Comparison of ENCODE assay signal across 1 cellular context in the genomic region with DNA sequence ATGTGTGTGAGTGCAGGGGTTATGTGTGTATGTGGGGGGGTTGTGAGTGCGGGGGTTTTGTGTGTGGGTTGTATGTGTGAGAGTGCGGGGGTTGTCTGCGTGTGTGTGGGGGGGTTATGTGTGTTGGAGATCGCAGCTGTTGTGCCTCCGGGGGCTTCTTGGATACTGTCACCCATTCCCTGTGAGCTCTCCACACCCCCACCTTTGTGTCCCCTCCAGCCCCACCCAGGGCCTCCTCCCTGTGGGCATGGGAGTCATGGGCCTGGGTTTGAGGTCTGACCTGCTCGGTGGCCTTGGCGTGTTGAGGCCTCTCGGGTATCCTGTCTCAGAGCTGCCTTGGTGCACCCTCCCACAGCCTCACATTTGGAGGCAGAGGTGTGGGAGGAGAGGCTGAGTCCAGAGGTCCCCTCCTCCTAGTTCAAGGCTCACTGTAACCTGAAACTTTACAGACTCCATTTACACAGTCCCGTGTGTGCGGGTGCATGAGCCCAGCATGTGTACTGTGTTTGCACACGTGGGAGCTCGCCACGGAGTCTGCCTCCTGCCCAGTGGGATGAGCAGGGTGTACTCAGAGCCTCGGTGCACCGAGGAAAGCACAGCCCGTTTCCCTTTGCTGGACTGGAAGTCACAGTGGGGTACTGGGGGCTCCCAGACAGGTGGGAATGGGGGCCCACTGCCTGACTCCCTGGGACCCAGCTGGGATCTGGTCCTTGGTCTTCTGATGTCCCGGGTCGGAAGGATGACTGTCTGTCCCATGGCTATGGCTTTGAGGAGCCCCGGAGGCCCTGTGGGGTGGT.
TF ChIP-seq lines count a peak whose summit lies in the region.

No MANE protein-coding gene starts in this region.

TF ChIP-seq in K562, 482 proteins besides CTCF, POLR2A, EP300 and RAD21:
- TF ChIP-seq, protein P1, sequence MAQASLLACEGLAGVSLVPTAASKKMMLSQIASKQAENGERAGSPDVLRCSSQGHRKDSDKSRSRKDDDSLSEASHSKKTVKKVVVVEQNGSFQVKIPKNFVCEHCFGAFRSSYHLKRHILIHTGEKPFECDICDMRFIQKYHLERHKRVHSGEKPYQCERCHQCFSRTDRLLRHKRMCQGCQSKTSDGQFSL (CRISPR knock-in tag; IDR thresholded peaks at IDR 0.05) = 0 out of 2 replicates have a peak, but pooled peaks have one; percentile 70
- TF ChIP-seq, protein P1 (tag; IDR thresholded peaks at IDR 0.05) = peak in 1 of 2 experiments; percentile 21; a peak in 1 of 4 replicates
- TF ChIP-seq, protein P2, sequence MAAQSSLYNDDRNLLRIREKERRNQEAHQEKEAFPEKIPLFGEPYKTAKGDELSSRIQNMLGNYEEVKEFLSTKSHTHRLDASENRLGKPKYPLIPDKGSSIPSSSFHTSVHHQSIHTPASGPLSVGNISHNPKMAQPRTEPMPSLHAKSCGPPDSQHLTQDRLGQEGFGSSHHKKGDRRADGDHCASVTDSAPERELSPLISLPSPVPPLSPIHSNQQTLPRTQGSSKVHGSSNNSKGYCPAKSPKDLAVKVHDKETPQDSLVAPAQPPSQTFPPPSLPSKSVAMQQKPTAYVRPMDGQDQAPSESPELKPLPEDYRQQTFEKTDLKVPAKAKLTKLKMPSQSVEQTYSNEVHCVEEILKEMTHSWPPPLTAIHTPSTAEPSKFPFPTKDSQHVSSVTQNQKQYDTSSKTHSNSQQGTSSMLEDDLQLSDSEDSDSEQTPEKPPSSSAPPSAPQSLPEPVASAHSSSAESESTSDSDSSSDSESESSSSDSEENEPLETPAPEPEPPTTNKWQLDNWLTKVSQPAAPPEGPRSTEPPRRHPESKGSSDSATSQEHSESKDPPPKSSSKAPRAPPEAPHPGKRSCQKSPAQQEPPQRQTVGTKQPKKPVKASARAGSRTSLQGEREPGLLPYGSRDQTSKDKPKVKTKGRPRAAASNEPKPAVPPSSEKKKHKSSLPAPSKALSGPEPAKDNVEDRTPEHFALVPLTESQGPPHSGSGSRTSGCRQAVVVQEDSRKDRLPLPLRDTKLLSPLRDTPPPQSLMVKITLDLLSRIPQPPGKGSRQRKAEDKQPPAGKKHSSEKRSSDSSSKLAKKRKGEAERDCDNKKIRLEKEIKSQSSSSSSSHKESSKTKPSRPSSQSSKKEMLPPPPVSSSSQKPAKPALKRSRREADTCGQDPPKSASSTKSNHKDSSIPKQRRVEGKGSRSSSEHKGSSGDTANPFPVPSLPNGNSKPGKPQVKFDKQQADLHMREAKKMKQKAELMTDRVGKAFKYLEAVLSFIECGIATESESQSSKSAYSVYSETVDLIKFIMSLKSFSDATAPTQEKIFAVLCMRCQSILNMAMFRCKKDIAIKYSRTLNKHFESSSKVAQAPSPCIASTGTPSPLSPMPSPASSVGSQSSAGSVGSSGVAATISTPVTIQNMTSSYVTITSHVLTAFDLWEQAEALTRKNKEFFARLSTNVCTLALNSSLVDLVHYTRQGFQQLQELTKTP (IDR thresholded peaks at IDR 0.05; ENCODE audit: low read depth in 1 of 2, partially characterized antibody in 2 of 2) = no peak
- TF ChIP-seq KDM1A (IDR thresholded peaks at IDR 0.05) (peak in 1 of 2 experiments; percentile 38; a peak in 1 of 4 replicates), BHLHE40 (IDR thresholded peaks at IDR 0.05; ENCODE audit: low read length) (peak; percentile 21; the same call in 1 of the 2 replicates), MCM3 (IDR thresholded peaks at IDR 0.05) (no peak), PCBP2 (IDR thresholded peaks at IDR 0.05; ENCODE audit: low read depth, low read length, poor library complexity, severe bottlenecking) (no peak), ZNF589 (CRISPR knock-in tag; IDR thresholded peaks at IDR 0.05; ENCODE audit: low read depth) (no peak)
